8 cellular contexts compared by ENCODE assay signal in the genomic region with DNA sequence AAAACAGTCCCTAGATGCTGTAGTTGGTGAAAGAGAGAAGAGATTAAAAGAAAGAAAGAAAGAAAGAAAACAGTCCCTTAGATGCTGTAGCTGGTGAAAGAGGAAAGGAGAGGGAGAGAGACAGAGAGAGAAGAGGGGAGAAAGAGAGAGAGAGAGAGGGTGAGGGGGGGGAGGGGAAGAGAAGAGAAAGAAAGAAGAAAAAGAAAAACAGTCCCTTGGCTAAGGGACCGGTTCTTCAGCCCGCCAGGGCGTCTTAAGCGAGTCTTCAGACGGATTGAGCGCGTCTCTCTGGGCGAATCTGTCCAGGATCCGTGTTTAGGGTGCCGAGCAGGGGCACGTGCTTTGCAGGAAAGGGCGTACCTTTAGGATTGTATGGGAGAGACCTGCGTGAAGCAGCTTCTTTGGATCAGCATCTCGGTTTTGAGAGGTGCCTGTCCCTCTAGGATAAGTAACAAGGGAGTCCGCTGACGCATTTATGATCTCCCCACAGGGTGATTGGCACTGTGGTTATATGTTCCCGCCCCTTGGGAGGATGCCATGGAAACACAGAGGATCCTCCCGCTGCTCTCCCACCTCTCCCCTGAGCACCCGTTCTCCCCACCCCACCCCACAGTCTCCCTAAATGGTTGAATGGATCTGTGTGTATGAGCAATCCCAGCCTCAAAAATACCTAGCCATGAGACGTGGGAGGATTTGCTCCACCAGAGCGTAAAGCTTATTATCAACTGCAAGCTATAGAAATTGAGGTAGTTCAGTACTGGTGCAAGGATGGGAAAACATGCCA. TPM values are rescaled to one million over a fixed set of nuclear protein-coding genes. Genes with fewer than 3 reads are reported as not detected.
DNase-seq lines count a peak whose midpoint lies in the region; ATAC-seq and TF ChIP-seq lines count a peak whose summit lies in the region.

No MANE protein-coding gene starts in this region.

- H3K27me3 ChIP-seq in Karpas-422 (ENCODE audit: low read length) (no peaks in the 10 kb centered on the region), right lobe of liver (no peaks in the 10 kb centered on the region)

- no peak for TF ChIP-seq POLR2A in right lobe of liver (IDR thresholded peaks at IDR 0.05)

- H3K4me3 ChIP-seq in Karpas-422 (ENCODE audit: low read length) (peak overlapping the region; percentile 79), right lobe of liver (peak overlapping the region; percentile 55 to 75 (median 69))

- no peaks in the 10 kb centered on the region for H3K79me2 ChIP-seq in Karpas-422 (ENCODE audit: low read length)

- intact Hi-C loops in dendritic cell treated with granulocyte-macrophage colony-stimulating factor and Interleukin-4, amounts not matched to agents 40 ng/mL and 50 ng/mL, for 4 days (cut with micrococcal nuclease) = loop anchor here (2.0 kb wide), 1 partner anchor 25 kb away; no protein-coding TSS in a partner anchor
- intact Hi-C loops in right lobe of liver (cut with DNase I) = no loop called here

- H3K4me3 Mint-ChIP-seq in dendritic cell treated with granulocyte-macrophage colony-stimulating factor and Interleukin-4, amounts not matched to agents 40 ng/mL and 50 ng/mL, for 4 days = peak overlapping the region; percentile 86

- 15% methylated on average over 10 of the region's 21 CpGs for WGBS in right lobe of liver (ENCODE audit: insufficient coverage, low coverage, low lambda C conversion rate, missing lambda C conversion rate)

- peaks cover 46% of the 10 kb centered on the region for H3K4me1 Mint-ChIP-seq in dendritic cell treated with granulocyte-macrophage colony-stimulating factor and Interleukin-4, amounts not matched to agents 40 ng/mL and 50 ng/mL, for 4 days (ENCODE audit: low read depth)

- H3K4me1 ChIP-seq in Karpas-422 (ENCODE audit: low read length) (peaks cover 50% of the 10 kb centered on the region), right lobe of liver (no peaks in the 10 kb centered on the region)

- H3K36me3 ChIP-seq in Karpas-422 (ENCODE audit: insufficient read depth, low read length) = no peaks in the 10 kb centered on the region
- no peaks in the 10 kb centered on the region for H3K36me3 ChIP-seq in right lobe of liver

- peak overlapping the region; percentile 99 for H3K4me2 ChIP-seq in Karpas-422 (ENCODE audit: low read depth, low read length, poor library complexity, severe bottlenecking)

- peak overlapping the region; percentile 97 for H3K27ac ChIP-seq in Karpas-422 (ENCODE audit: low read length)
- H3K27ac ChIP-seq in right lobe of liver = peak overlapping the region; percentile 26 to 97 (median 96)

- H3K9me3 Mint-ChIP-seq in dendritic cell treated with granulocyte-macrophage colony-stimulating factor and Interleukin-4, amounts not matched to agents 40 ng/mL and 50 ng/mL, for 4 days = no peaks in the 10 kb centered on the region

- H3K36me3 Mint-ChIP-seq in dendritic cell treated with granulocyte-macrophage colony-stimulating factor and Interleukin-4, amounts not matched to agents 40 ng/mL and 50 ng/mL, for 4 days (ENCODE audit: low read depth) = peaks cover 7% of the 10 kb centered on the region

- no peaks in the 10 kb centered on the region for H4K20me1 ChIP-seq in Karpas-422 (ENCODE audit: insufficient read depth, low read depth, low read length)

- H3K27me3 Mint-ChIP-seq in dendritic cell treated with granulocyte-macrophage colony-stimulating factor and Interleukin-4, amounts not matched to agents 40 ng/mL and 50 ng/mL, for 4 days = no peaks in the 10 kb centered on the region

- peak; percentile 9 to 41 for DNase-seq in SHP77 (lab: John Stamatoyannopoulos, UW)
- no peak for DNase-seq in SHP77 treated with DMSO at 0.1 percent for 48 hours (lab: John Stamatoyannopoulos, UW)
- peak; percentile 80 for DNase-seq in Karpas-422
- peak; percentile 39 for DNase-seq in SKM-1 (lab: John Stamatoyannopoulos, UW; ENCODE audit: unreplicated experiment)
- DNase-seq in right lobe of liver = no peak
- peak; percentile 45 for DNase-seq in stromal cell of bone marrow (ENCODE audit: low read depth)

- H3K27ac Mint-ChIP-seq in dendritic cell treated with granulocyte-macrophage colony-stimulating factor and Interleukin-4, amounts not matched to agents 40 ng/mL and 50 ng/mL, for 4 days = peak overlapping the region; percentile 97

- H3K9me2 ChIP-seq in Karpas-422 (replicated peaks; ENCODE audit: insufficient read depth, low read length) = no peaks in the 10 kb centered on the region

- H3K9me3 ChIP-seq in Karpas-422 (ENCODE audit: low read length) (no peaks in the 10 kb centered on the region), right lobe of liver (no peaks in the 10 kb centered on the region)

- H3K9ac ChIP-seq in Karpas-422 (ENCODE audit: low read length) = peak overlapping the region; percentile 74

- no peak for TF ChIP-seq CTCF in right lobe of liver (IDR thresholded peaks at IDR 0.05)

- peak overlapping the region; percentile 89 for H2AFZ ChIP-seq in Karpas-422 (ENCODE audit: low read length)

- ATAC-seq in right lobe of liver (peak in 1 of 4 donors; percentile 1), GM21367 (IDR thresholded peaks at IDR 0.05; ENCODE audit: unreplicated experiment) (no peak)

RNA-seq across cellular contexts. Expression of gene GNGT2, which starts 16.7 kb away (rescaled TPM):
- 25.3 and 40.2 TPM in 2 replicates for total RNA-seq in Karpas-422 (2014; rRNA removed; shearing (Covaris generic); ENCODE audit: low replicate concordance)
- total RNA-seq in right lobe of liver = 1 to 10 TPM in 4 of 6 experiments, under 1 TPM in 2; 0.61 to 1.6 (median 1.2) TPM

RNA-seq across cellular contexts. Expression of gene ABI3, which starts 16.8 kb away (rescaled TPM):
- total RNA-seq in Karpas-422 (2014; rRNA removed; shearing (Covaris generic); ENCODE audit: low replicate concordance) = 20.2 and 29.9 TPM in 2 replicates
- 1 to 10 TPM; 3.0 to 9.7 (median 3.8) TPM for total RNA-seq in right lobe of liver

RNA-seq across cellular contexts. Expression of gene PHOSPHO1, which starts 36.9 kb away (rescaled TPM):
- total RNA-seq in Karpas-422 (2014; rRNA removed; shearing (Covaris generic); ENCODE audit: low replicate concordance) = 2.3 TPM in 1 of 2 replicates, not detected in the other
- under 1 TPM in 4 of 6 experiments, not detected in 2; 0.16 to 0.71 (median 0.41) TPM for total RNA-seq in right lobe of liver

Comparison
In these comparisons a context has a peak if more than half of its experiments do, and no peak if none do; other contexts are left out.
1. DNase-seq: peak in SHP77 (2 of 2), Karpas-422 (single experiment), SKM-1 (single experiment) and stromal cell of bone marrow (single experiment); none in SHP77 treated with DMSO at 0.1 percent for 48 hours (single experiment) and right lobe of liver (0 of 3).
2. RNA of gene GNGT2, which starts 16.7 kb away (total RNA-seq): 25.3 to 40.2 TPM in Karpas-422; 0.61 to 1.6 TPM in right lobe of liver; every median in the first group is over 10 times any median in the second.